1 cellular context compared by ENCODE assay signal in the genomic region with DNA sequence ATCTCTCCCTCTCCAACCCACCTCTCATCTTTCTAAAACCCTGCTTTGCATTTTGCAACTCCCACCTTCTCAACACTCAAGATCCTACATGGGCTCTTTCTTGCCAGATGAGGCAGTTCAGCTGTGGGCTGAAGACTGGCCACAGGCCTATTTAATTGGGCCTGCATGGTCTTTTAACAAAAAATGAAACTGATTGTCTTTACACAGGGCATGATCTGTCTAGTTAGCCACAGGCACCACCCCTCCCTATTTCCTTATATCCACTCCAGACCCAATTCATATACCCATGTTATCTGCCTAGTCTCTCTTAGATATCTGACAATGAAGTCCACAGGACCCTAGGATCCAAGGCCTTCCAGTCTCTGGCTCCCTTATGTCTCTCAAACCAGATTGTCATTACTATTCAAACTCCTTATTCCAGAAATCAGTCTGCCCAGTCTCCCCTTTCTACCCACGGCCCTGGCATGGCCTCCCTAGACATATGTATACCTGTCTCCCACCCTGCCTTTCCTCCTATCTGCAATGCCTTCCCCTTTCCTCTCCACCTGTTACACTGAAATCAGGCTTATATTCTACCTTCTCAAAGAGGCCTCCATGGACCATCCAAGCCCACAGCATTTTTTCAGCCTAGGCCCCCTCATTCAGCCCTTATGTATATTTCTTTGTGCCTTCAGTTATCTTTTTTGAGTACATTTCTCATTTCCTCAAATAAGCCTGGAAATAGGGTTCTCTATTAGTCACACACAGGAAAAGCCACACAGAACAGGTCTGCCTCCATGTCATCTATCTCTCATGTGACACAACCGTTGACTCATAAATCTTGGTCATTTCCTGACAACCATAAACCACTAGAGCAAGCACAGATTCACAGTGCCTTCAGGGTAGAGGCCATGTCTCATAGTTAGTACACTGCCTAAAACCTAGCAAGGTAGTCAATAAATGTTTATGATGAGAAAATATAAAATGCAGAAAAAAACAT.
A peak's percentile ranks its signal among the peaks of the same experiment; 100 is the strongest.
TF ChIP-seq lines count a peak whose summit lies in the region.

No MANE protein-coding gene starts in this region.

TF ChIP-seq in HCT116, 20 proteins besides CTCF, POLR2A, EP300 and RAD21 (continued from another document):
- no peak for TF ChIP-seq ZBTB33 (IDR thresholded peaks at IDR 0.05; ENCODE audit: extremely low read depth, insufficient replicate concordance, low read length)
- TF ChIP-seq SIN3A (IDR thresholded peaks at IDR 0.05; ENCODE audit: low read depth), result peak; percentile 57; the same call in 1 of the 2 replicates
- peak; percentile 42; the same call in 1 of the 2 replicates for TF ChIP-seq POLR2AphosphoS5 (IDR thresholded peaks at IDR 0.05; ENCODE audit: low read depth, low read length)
- peak; percentile 76 for TF ChIP-seq YY1 (IDR thresholded peaks at IDR 0.05; ENCODE audit: extremely low read depth, insufficient replicate concordance, low read depth, low read length)
- peak; percentile 87 for TF ChIP-seq JUND (IDR thresholded peaks at IDR 0.05)
- TF ChIP-seq FOSL1 (IDR thresholded peaks at IDR 0.05; ENCODE audit: low read depth), result peak; percentile 82
- TF ChIP-seq, protein P1, sequence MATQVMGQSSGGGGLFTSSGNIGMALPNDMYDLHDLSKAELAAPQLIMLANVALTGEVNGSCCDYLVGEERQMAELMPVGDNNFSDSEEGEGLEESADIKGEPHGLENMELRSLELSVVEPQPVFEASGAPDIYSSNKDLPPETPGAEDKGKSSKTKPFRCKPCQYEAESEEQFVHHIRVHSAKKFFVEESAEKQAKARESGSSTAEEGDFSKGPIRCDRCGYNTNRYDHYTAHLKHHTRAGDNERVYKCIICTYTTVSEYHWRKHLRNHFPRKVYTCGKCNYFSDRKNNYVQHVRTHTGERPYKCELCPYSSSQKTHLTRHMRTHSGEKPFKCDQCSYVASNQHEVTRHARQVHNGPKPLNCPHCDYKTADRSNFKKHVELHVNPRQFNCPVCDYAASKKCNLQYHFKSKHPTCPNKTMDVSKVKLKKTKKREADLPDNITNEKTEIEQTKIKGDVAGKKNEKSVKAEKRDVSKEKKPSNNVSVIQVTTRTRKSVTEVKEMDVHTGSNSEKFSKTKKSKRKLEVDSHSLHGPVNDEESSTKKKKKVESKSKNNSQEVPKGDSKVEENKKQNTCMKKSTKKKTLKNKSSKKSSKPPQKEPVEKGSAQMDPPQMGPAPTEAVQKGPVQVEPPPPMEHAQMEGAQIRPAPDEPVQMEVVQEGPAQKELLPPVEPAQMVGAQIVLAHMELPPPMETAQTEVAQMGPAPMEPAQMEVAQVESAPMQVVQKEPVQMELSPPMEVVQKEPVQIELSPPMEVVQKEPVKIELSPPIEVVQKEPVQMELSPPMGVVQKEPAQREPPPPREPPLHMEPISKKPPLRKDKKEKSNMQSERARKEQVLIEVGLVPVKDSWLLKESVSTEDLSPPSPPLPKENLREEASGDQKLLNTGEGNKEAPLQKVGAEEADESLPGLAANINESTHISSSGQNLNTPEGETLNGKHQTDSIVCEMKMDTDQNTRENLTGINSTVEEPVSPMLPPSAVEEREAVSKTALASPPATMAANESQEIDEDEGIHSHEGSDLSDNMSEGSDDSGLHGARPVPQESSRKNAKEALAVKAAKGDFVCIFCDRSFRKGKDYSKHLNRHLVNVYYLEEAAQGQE (IDR thresholded peaks at IDR 0.05; ENCODE audit: low read depth), result no peak
- TF ChIP-seq ZFX (IDR thresholded peaks at IDR 0.05), result no peak
- no peak for TF ChIP-seq ELF1 (IDR thresholded peaks at IDR 0.05; ENCODE audit: borderline replicate concordance, low read depth)
- 0 out of 2 replicates have a peak, but pooled peaks have one; percentile 75 for TF ChIP-seq CBX3 (IDR thresholded peaks at IDR 0.05; ENCODE audit: low read depth)
- no peak for TF ChIP-seq EZH2 (IDR thresholded peaks at IDR 0.05)
- TF ChIP-seq SP1 (IDR thresholded peaks at IDR 0.05; ENCODE audit: low read depth), result peak; percentile 86
- TF ChIP-seq CEBPB (IDR thresholded peaks at IDR 0.05; ENCODE audit: low read depth), result peak; percentile 77
